8 cellular contexts compared by ENCODE assay signal in genomic region chr2:237743561-237744269, GRCh38. TPM values are rescaled to one million over a fixed set of nuclear protein-coding genes. Genes with fewer than 3 reads are reported as not detected.
DNase-seq lines count a peak whose midpoint lies in the region; ATAC-seq and TF ChIP-seq lines count a peak whose summit lies in the region.

No MANE protein-coding gene starts in this region.

- no peak overlapping the region for H3K4me3 Mint-ChIP-seq in activated CD8-positive, alpha-beta memory T cell treated with anti-CD3 and anti-CD28 coated beads, Interleukin-2, amount 10 ng/mL, durations not matched to agents 7 days and 5 days
- no peak overlapping the region for H3K4me3 Mint-ChIP-seq in activated T-helper 1 cell treated with anti-CD3 and anti-CD28 coated beads, Interleukin-12 subunit alpha, Interleukin-12 subunit beta, Interleukin-2, Interleukin-4 antibody, amounts not matched to agents 30 ng/mL and 10 ng/mL and 1 ng/mL, durations not matched to agents 14 hours and 24 hours and 36 hours

- no peaks in the 10 kb centered on the region for H3K36me3 ChIP-seq in kidney epithelial cell (ENCODE audit: control insufficient read depth, insufficient read depth, low read length)
- peaks cover 4 to 14% (median 11%) of the 10 kb centered on the region in 3 donors for H3K36me3 ChIP-seq in tibial artery

- H3K9me3 Mint-ChIP-seq in activated CD8-positive, alpha-beta memory T cell treated with anti-CD3 and anti-CD28 coated beads, Interleukin-2, amount 10 ng/mL, durations not matched to agents 7 days and 5 days (ENCODE audit: low read depth): no peaks in the 10 kb centered on the region
- no peaks in the 10 kb centered on the region for H3K9me3 Mint-ChIP-seq in activated T-helper 1 cell treated with anti-CD3 and anti-CD28 coated beads, Interleukin-12 subunit alpha, Interleukin-12 subunit beta, Interleukin-2, Interleukin-4 antibody, amounts not matched to agents 30 ng/mL and 10 ng/mL and 1 ng/mL, durations not matched to agents 14 hours and 24 hours and 36 hours

- H3K36me3 Mint-ChIP-seq in activated CD8-positive, alpha-beta memory T cell treated with anti-CD3 and anti-CD28 coated beads, Interleukin-2, amount 10 ng/mL, durations not matched to agents 7 days and 5 days: peaks cover 35% of the 10 kb centered on the region
- peaks cover 23% of the 10 kb centered on the region for H3K36me3 Mint-ChIP-seq in activated T-helper 1 cell treated with anti-CD3 and anti-CD28 coated beads, Interleukin-12 subunit alpha, Interleukin-12 subunit beta, Interleukin-2, Interleukin-4 antibody, amounts not matched to agents 30 ng/mL and 10 ng/mL and 1 ng/mL, durations not matched to agents 14 hours and 24 hours and 36 hours (ENCODE audit: low read depth)

- H3K4me1 Mint-ChIP-seq in activated CD8-positive, alpha-beta memory T cell treated with anti-CD3 and anti-CD28 coated beads, Interleukin-2, amount 10 ng/mL, durations not matched to agents 7 days and 5 days: peaks cover 18% of the 10 kb centered on the region
- peaks cover 33% of the 10 kb centered on the region for H3K4me1 Mint-ChIP-seq in activated T-helper 1 cell treated with anti-CD3 and anti-CD28 coated beads, Interleukin-12 subunit alpha, Interleukin-12 subunit beta, Interleukin-2, Interleukin-4 antibody, amounts not matched to agents 30 ng/mL and 10 ng/mL and 1 ng/mL, durations not matched to agents 14 hours and 24 hours and 36 hours (ENCODE audit: low read depth)

- peaks cover 4 to 68% (median 53%) of the 10 kb centered on the region in 4 donors for H3K4me1 ChIP-seq in tibial artery

- peak overlapping the region; percentile 68 to 77 for H3K27ac ChIP-seq in tibial artery

- no peaks in the 10 kb centered on the region for H3K27me3 Mint-ChIP-seq in activated CD8-positive, alpha-beta memory T cell treated with anti-CD3 and anti-CD28 coated beads, Interleukin-2, amount 10 ng/mL, durations not matched to agents 7 days and 5 days
- H3K27me3 Mint-ChIP-seq in activated T-helper 1 cell treated with anti-CD3 and anti-CD28 coated beads, Interleukin-12 subunit alpha, Interleukin-12 subunit beta, Interleukin-2, Interleukin-4 antibody, amounts not matched to agents 30 ng/mL and 10 ng/mL and 1 ng/mL, durations not matched to agents 14 hours and 24 hours and 36 hours (ENCODE audit: insufficient read depth): no peaks in the 10 kb centered on the region

- no peak for ATAC-seq in activated CD8-positive, alpha-beta memory T cell treated with anti-CD3 and anti-CD28 coated beads, Interleukin-2, amount 10 ng/mL, durations not matched to agents 7 days and 5 days
- ATAC-seq in HG03159 (IDR thresholded peaks at IDR 0.05; ENCODE audit: unreplicated experiment) (no peak), GM21529 (IDR thresholded peaks at IDR 0.05; ENCODE audit: unreplicated experiment) (no peak)

- no peak for DNase-seq in activated CD8-positive, alpha-beta memory T cell treated with anti-CD3 and anti-CD28 coated beads, Interleukin-2, amount 10 ng/mL, durations not matched to agents 7 days and 5 days
- no peak for DNase-seq in activated CD8-positive, alpha-beta memory T cell treated with anti-CD3 and anti-CD28 coated beads, Interleukin-2, amount 50 U/mL, for 4 hours
- DNase-seq in activated T-helper 1 cell treated with anti-CD3 and anti-CD28 coated beads, Interleukin-12 subunit alpha, Interleukin-12 subunit beta, Interleukin-2, Interleukin-4 antibody, amounts not matched to agents 30 ng/mL and 10 ng/mL and 1 ng/mL, durations not matched to agents 14 hours and 24 hours and 36 hours (ENCODE audit: low spot score): no peak
- DNase-seq in kidney epithelial cell (ENCODE audit: low read depth) (no peak), tibial artery (no peak), NCI-H2227 (lab: John Stamatoyannopoulos, UW; ENCODE audit: unreplicated experiment) (no peak)

- CTCF ChIA-PET in activated CD8-positive, alpha-beta memory T cell treated with anti-CD3 and anti-CD28 coated beads, Interleukin-2, amount 10 ng/mL, durations not matched to agents 7 days and 5 days (lab: Charles Lee): interaction anchor here (0.8 to 5.4 kb wide), 13 partner anchors 10 to 171 kb away, joined by 3 to 134 read pairs (median 8); no protein-coding TSS in a partner anchor

- H3K27ac Mint-ChIP-seq in activated CD8-positive, alpha-beta memory T cell treated with anti-CD3 and anti-CD28 coated beads, Interleukin-2, amount 10 ng/mL, durations not matched to agents 7 days and 5 days: peak overlapping the region; percentile 56
- H3K27ac Mint-ChIP-seq in activated T-helper 1 cell treated with anti-CD3 and anti-CD28 coated beads, Interleukin-12 subunit alpha, Interleukin-12 subunit beta, Interleukin-2, Interleukin-4 antibody, amounts not matched to agents 30 ng/mL and 10 ng/mL and 1 ng/mL, durations not matched to agents 14 hours and 24 hours and 36 hours: peak overlapping the region; percentile 16

- no peaks in the 10 kb centered on the region for H3K9me3 ChIP-seq in tibial artery

- TF ChIP-seq CTCF in kidney epithelial cell (IDR thresholded peaks at IDR 0.05; ENCODE audit: insufficient read depth, low read length, poor library complexity, severe bottlenecking) (peak; percentile 9), tibial artery (IDR thresholded peaks at IDR 0.05) (peak in 1 of 2 experiments; percentile 15)

- H3K27me3 ChIP-seq in kidney epithelial cell (ENCODE audit: control insufficient read depth, insufficient read depth, low read length): no peaks in the 10 kb centered on the region
- H3K27me3 ChIP-seq in tibial artery: no peaks in the 10 kb centered on the region

- intact Hi-C loops in activated T-helper 1 cell treated with anti-CD3 and anti-CD28 coated beads, Interleukin-12 subunit alpha, Interleukin-12 subunit beta, Interleukin-2, Interleukin-4 antibody, amounts not matched to agents 30 ng/mL and 10 ng/mL and 1 ng/mL, durations not matched to agents 14 hours and 24 hours and 36 hours (cut with micrococcal nuclease): no loop called here
- intact Hi-C loops in tibial artery (cut with DNase I; ENCODE audit: low total_unique reads): loop anchor here (5.0 kb wide), 2 partner anchors 71 to 141 kb away; no protein-coding TSS in a partner anchor

- H3K4me3 ChIP-seq in kidney epithelial cell (ENCODE audit: low read depth, low read length) (no peak overlapping the region), tibial artery (no peak overlapping the region)

RNA-seq across cellular contexts. Expression of gene RBM44, which starts 54.9 kb away (rescaled TPM):
- 1 to 10 TPM in 1 of 2 experiments, under 1 TPM in 1; 0.42 to 1.2 TPM for total RNA-seq in activated CD8-positive, alpha-beta memory T cell treated with anti-CD3 and anti-CD28 coated beads, Interleukin-2, amount 10 ng/mL, durations not matched to agents 7 days and 5 days
- 0.49 and 1.1 TPM in 2 replicates for total RNA-seq in activated T-helper 1 cell treated with anti-CD3 and anti-CD28 coated beads, Interleukin-12 subunit alpha, Interleukin-12 subunit beta, Interleukin-2, Interleukin-4 antibody, amounts not matched to agents 30 ng/mL and 10 ng/mL and 1 ng/mL, durations not matched to agents 14 hours and 24 hours and 36 hours
- 0.07 and 0.50 TPM in 2 replicates for total RNA-seq in kidney epithelial cell
